ENCODE assay signal across 1 cellular context in genomic region chr12:550473-551260, GRCh38.
TF ChIP-seq lines count a peak whose summit lies in the region.

No MANE protein-coding gene starts in this region.

TF ChIP-seq in SK-N-SH, 30 proteins besides CTCF, POLR2A, EP300 and RAD21 (continued from another document):
- TF ChIP-seq, protein P1, sequence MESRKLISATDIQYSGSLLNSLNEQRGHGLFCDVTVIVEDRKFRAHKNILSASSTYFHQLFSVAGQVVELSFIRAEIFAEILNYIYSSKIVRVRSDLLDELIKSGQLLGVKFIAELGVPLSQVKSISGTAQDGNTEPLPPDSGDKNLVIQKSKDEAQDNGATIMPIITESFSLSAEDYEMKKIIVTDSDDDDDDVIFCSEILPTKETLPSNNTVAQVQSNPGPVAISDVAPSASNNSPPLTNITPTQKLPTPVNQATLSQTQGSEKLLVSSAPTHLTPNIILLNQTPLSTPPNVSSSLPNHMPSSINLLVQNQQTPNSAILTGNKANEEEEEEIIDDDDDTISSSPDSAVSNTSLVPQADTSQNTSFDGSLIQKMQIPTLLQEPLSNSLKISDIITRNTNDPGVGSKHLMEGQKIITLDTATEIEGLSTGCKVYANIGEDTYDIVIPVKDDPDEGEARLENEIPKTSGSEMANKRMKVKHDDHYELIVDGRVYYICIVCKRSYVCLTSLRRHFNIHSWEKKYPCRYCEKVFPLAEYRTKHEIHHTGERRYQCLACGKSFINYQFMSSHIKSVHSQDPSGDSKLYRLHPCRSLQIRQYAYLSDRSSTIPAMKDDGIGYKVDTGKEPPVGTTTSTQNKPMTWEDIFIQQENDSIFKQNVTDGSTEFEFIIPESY (IDR thresholded peaks at IDR 0.05; ENCODE audit: borderline replicate concordance, low read depth), result no peak
